1 cellular context compared by ENCODE assay signal in genomic region chr17:79728169-79728907, GRCh38.
TF ChIP-seq lines count a peak whose summit lies in the region.

No MANE protein-coding gene starts in this region.

TF ChIP-seq in HepG2, 621 proteins besides CTCF, POLR2A, EP300 and RAD21 (continues in another document):
- no peak for TF ChIP-seq PPARG (CRISPR knock-in tag; conservative IDR thresholded peaks at IDR 0.05)
- peak; percentile 18; the same call in 1 of the 2 replicates for TF ChIP-seq CBFB (CRISPR knock-in tag; IDR thresholded peaks at IDR 0.05)
- TF ChIP-seq ATRX (CRISPR knock-in tag; IDR thresholded peaks at IDR 0.05; ENCODE audit: borderline replicate concordance), result no peak
- 0 out of 4 replicates have a peak, but pooled peaks of 1 of the 2 experiments have one; percentile 50 for TF ChIP-seq KLF16 (CRISPR knock-in tag; IDR thresholded peaks at IDR 0.05)
- TF ChIP-seq, protein P1, sequence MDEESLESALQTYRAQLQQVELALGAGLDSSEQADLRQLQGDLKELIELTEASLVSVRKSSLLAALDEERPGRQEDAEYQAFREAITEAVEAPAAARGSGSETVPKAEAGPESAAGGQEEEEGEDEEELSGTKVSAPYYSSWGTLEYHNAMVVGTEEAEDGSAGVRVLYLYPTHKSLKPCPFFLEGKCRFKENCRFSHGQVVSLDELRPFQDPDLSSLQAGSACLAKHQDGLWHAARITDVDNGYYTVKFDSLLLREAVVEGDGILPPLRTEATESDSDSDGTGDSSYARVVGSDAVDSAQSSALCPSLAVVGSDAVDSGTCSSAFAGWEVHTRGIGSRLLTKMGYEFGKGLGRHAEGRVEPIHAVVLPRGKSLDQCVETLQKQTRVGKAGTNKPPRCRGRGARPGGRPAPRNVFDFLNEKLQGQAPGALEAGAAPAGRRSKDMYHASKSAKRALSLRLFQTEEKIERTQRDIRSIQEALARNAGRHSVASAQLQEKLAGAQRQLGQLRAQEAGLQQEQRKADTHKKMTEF (CRISPR knock-in tag; IDR thresholded peaks at IDR 0.05), result peak; percentile 16; the same call in 1 of the 2 replicates
- 0 out of 2 replicates have a peak, but pooled peaks have one; percentile 62 for TF ChIP-seq ZNF704 (CRISPR knock-in tag; IDR thresholded peaks at IDR 0.05; ENCODE audit: borderline replicate concordance)
- TF ChIP-seq ZNF580 (CRISPR knock-in tag; IDR thresholded peaks at IDR 0.05; ENCODE audit: borderline replicate concordance, low read depth), result 0 out of 2 replicates have a peak, but pooled peaks have one; percentile 24
- TF ChIP-seq CHCHD3 (CRISPR knock-in tag; IDR thresholded peaks at IDR 0.05), result no peak
- peak; percentile 98 for TF ChIP-seq USF2 (IDR thresholded peaks at IDR 0.05; ENCODE audit: low read depth, low read length)
- TF ChIP-seq USF2 (CRISPR knock-in tag; IDR thresholded peaks at IDR 0.05; ENCODE audit: borderline replicate concordance), result peak; percentile 98; the same call in 1 of the 2 replicates
- TF ChIP-seq, protein P2, sequence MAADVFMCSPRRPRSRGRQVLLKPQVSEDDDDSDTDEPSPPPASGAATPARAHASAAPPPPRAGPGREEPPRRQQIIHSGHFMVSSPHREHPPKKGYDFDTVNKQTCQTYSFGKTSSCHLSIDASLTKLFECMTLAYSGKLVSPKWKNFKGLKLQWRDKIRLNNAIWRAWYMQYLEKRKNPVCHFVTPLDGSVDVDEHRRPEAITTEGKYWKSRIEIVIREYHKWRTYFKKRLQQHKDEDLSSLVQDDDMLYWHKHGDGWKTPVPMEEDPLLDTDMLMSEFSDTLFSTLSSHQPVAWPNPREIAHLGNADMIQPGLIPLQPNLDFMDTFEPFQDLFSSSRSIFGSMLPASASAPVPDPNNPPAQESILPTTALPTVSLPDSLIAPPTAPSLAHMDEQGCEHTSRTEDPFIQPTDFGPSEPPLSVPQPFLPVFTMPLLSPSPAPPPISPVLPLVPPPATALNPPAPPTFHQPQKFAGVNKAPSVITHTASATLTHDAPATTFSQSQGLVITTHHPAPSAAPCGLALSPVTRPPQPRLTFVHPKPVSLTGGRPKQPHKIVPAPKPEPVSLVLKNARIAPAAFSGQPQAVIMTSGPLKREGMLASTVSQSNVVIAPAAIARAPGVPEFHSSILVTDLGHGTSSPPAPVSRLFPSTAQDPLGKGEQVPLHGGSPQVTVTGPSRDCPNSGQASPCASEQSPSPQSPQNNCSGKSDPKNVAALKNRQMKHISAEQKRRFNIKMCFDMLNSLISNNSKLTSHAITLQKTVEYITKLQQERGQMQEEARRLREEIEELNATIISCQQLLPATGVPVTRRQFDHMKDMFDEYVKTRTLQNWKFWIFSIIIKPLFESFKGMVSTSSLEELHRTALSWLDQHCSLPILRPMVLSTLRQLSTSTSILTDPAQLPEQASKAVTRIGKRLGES (CRISPR knock-in tag; IDR thresholded peaks at IDR 0.05; ENCODE audit: borderline replicate concordance), result no peak
- TF ChIP-seq HIVEP1 (CRISPR knock-in tag; IDR thresholded peaks at IDR 0.05), result 0 out of 2 replicates have a peak, but pooled peaks have one; percentile 30
- peak; percentile 92 for TF ChIP-seq RAD51 (IDR thresholded peaks at IDR 0.05; ENCODE audit: borderline replicate concordance)
- no peak for TF ChIP-seq ZNF574 (CRISPR knock-in tag; IDR thresholded peaks at IDR 0.05)
- TF ChIP-seq TERF1 (CRISPR knock-in tag; IDR thresholded peaks at IDR 0.05), result no peak
- TF ChIP-seq ZNF672 (CRISPR knock-in tag; IDR thresholded peaks at IDR 0.05), result no peak
- TF ChIP-seq GTF2F1 (IDR thresholded peaks at IDR 0.05; ENCODE audit: low read length), result no peak
- TF ChIP-seq, protein P3, sequence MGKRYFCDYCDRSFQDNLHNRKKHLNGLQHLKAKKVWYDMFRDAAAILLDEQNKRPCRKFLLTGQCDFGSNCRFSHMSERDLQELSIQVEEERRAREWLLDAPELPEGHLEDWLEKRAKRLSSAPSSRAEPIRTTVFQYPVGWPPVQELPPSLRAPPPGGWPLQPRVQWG (CRISPR knock-in tag; IDR thresholded peaks at IDR 0.05; ENCODE audit: borderline replicate concordance, low read depth), result no peak
- TF ChIP-seq KMT2B (CRISPR knock-in tag; IDR thresholded peaks at IDR 0.05), result 0 out of 2 replicates have a peak, but pooled peaks have one; percentile 23
- peak; percentile 66; the same call in 1 of the 2 replicates for TF ChIP-seq FOXK1 (CRISPR knock-in tag; IDR thresholded peaks at IDR 0.05; ENCODE audit: borderline replicate concordance, low read depth)
- no peak for TF ChIP-seq ZFAT (CRISPR knock-in tag; conservative IDR thresholded peaks at IDR 0.05)
- no peak for TF ChIP-seq RELA (CRISPR knock-in tag; IDR thresholded peaks at IDR 0.05)
- TF ChIP-seq TBX2 (CRISPR knock-in tag; IDR thresholded peaks at IDR 0.05; ENCODE audit: borderline replicate concordance), result no peak
- TF ChIP-seq ZNF629 (CRISPR knock-in tag; conservative IDR thresholded peaks at IDR 0.05), result no peak
- no peak for TF ChIP-seq HNF1A (IDR thresholded peaks at IDR 0.05; ENCODE audit: low read depth)
- 0 out of 2 replicates have a peak, but pooled peaks have one; percentile 19 for TF ChIP-seq HNF1A (CRISPR knock-in tag; IDR thresholded peaks at IDR 0.05; ENCODE audit: borderline replicate concordance)
- TF ChIP-seq YY1 (IDR thresholded peaks at IDR 0.05; ENCODE audit: insufficient read depth, insufficient replicate concordance, low read depth, low read length), result peak; percentile 93
- TF ChIP-seq SALL1 (CRISPR knock-in tag; IDR thresholded peaks at IDR 0.05), result peak; percentile 38; the same call in 1 of the 2 replicates
- no peak for TF ChIP-seq NFAT5 (CRISPR knock-in tag; IDR thresholded peaks at IDR 0.05)
- TF ChIP-seq MAF1 (CRISPR knock-in tag; IDR thresholded peaks at IDR 0.05; ENCODE audit: borderline replicate concordance), result no peak
- TF ChIP-seq, protein P4, sequence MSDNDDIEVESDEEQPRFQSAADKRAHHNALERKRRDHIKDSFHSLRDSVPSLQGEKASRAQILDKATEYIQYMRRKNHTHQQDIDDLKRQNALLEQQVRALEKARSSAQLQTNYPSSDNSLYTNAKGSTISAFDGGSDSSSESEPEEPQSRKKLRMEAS (IDR thresholded peaks at IDR 0.05), result peak; percentile 44
- no peak for TF ChIP-seq ZNF781 (CRISPR knock-in tag; IDR thresholded peaks at IDR 0.05; ENCODE audit: borderline replicate concordance, not compliant biosample characterization)
- TF ChIP-seq ZMYM4 (CRISPR knock-in tag; IDR thresholded peaks at IDR 0.05), result no peak
